Comparison of ENCODE assay signal across 15 cellular contexts in genomic region chr15:39406485-39406884, GRCh38.
A peak's percentile ranks its signal among the peaks of the same experiment; 100 is the strongest.
DNase-seq lines count a peak whose midpoint lies in the region; ATAC-seq and TF ChIP-seq lines count a peak whose summit lies in the region.
"Had no signal": no experiment of that assay in that cellular context is flagged by ENCODE, and none has a peak within 500 bp of the region (broad histone marks: within the 10 kb centered on the region; RNA-seq: fewer than 3 reads in every experiment).

No MANE protein-coding gene starts in this region.

- H2BK15ac ChIP-seq in IMR-90 (ENCODE audit: low read depth, low read length): peak overlapping the region; percentile 81; the same call in 2 of the 3 replicates

- intact Hi-C loops in IMR-90 (cut with micrococcal nuclease): no loop called here
- intact Hi-C loops in vagina (cut with DNase I): loop anchor here (10.0 kb wide), 1 partner anchor 72 kb away; no protein-coding TSS in a partner anchor

- no peak overlapping the region; the same call in 1 of the 2 replicates for H4K91ac ChIP-seq in IMR-90 (ENCODE audit: insufficient read depth, low read depth, low read length)

- BruUV-seq in IMR-90 (replicated peaks; lab: Mats Ljungman, UMichigan): no TSS peak

- DNase-seq in IMR-90 (no peak), HAP-1 (ENCODE audit: low spot score in 2 of 2) (no peak), vagina (ENCODE audit: extremely low spot score in 2 of 2) (no peak), DMS79 treated with DMSO at 0.1 percent for 48 hours (lab: John Stamatoyannopoulos, UW) (no peak), NAMALWA (ENCODE audit: low spot score) (no peak)
- DNase-seq: activated CD4-positive, alpha-beta T cell treated with anti-CD3 and anti-CD28 coated beads for 36 hours; DND-41; NCI-H2171 treated with DMSO at 0.1 percent for 48 hours; right lobe of liver; stimulated activated CD4-positive, alpha-beta T cell treated with anti-CD3 and anti-CD28 coated beads, Interleukin-4, amount 100 ng/mL, for 24 hours; stimulated activated naive CD8-positive, alpha-beta T cell treated with anti-CD3 and anti-CD28 coated beads, Interleukin-15, Interleukin-2, amounts not matched to agents 100 U/mL and 50 U/mL, for 24 hours; T-cell had no signal

- no peaks in the 10 kb centered on the region for H3K79me1 ChIP-seq in IMR-90 (ENCODE audit: low read depth in 1 of 2, low read length in 2 of 2)

- TF ChIP-seq POLR2A in GM18505 (IDR thresholded peaks at IDR 0.05; ENCODE audit: borderline replicate concordance, extremely low read depth, insufficient read depth, insufficient read length) (no peak), IMR-90 (IDR thresholded peaks at IDR 0.05; ENCODE audit: low read depth, low read length) (no peak), vagina (IDR thresholded peaks at IDR 0.05) (no peak)

- H4K5ac ChIP-seq in IMR-90 (ENCODE audit: low read depth, low read length): 0 out of 2 replicates have a peak overlapping the region, but pooled peaks have one; percentile 42

- peak overlapping the region in 1 of 2 experiments; percentile 54; a peak in 2 of 4 replicates for H4K8ac ChIP-seq in IMR-90 (ENCODE audit: low read depth in 2 of 2, low read length in 2 of 2)

- peak overlapping the region; percentile 86; the same call in 1 of the 2 replicates for H2AK5ac ChIP-seq in IMR-90 (ENCODE audit: low read depth, low read length)

- H3K4me2 ChIP-seq in IMR-90 (ENCODE audit: low read depth, low read length): no peak overlapping the region

- H4K20me1 ChIP-seq in IMR-90 (ENCODE audit: insufficient read depth, low read length): no peaks in the 10 kb centered on the region

- peaks cover 11% of the 10 kb centered on the region for H3K9me1 ChIP-seq in IMR-90 (ENCODE audit: insufficient read depth, low read length)

- peak overlapping the region; percentile 73; the same call in 1 of the 2 replicates for H3K4ac ChIP-seq in IMR-90 (ENCODE audit: low read depth, low read length)

- H3K9ac ChIP-seq in IMR-90 (ENCODE audit: low read depth, low read length): no peak overlapping the region

- H3K18ac ChIP-seq in IMR-90 (ENCODE audit: low read depth, low read length): peak overlapping the region; percentile 53

- no peak overlapping the region for H2AK9ac ChIP-seq in IMR-90 (replicated peaks; ENCODE audit: low read depth, low read length, poor library complexity)

- ATAC-seq in GM18505 (IDR thresholded peaks at IDR 0.05; ENCODE audit: unreplicated experiment) (peak; percentile 69), GM21381 (IDR thresholded peaks at IDR 0.05; ENCODE audit: unreplicated experiment) (peak; percentile 74), HG02938 (IDR thresholded peaks at IDR 0.05; ENCODE audit: unreplicated experiment) (peak; percentile 82), IMR-90 (ENCODE audit: low read depth) (no peak)
- ATAC-seq: activated CD4-positive, alpha-beta T cell treated with anti-CD3 and anti-CD28 coated beads for 36 hours; right lobe of liver; stimulated activated naive CD8-positive, alpha-beta T cell treated with anti-CD3 and anti-CD28 coated beads, Interleukin-15, Interleukin-2, amounts not matched to agents 100 U/mL and 50 U/mL, for 24 hours; T-cell had no signal

- H3K23ac ChIP-seq in IMR-90 (ENCODE audit: low read depth, low read length): peak overlapping the region; percentile 37; the same call in 1 of the 2 replicates

- no peaks in the 10 kb centered on the region for H3K36me3 ChIP-seq in IMR-90 (ENCODE audit: control insufficient read depth, insufficient read depth, low read length)
- H3K36me3 ChIP-seq in HAP-1 (replicated peaks): no peaks in the 10 kb centered on the region
- no peaks in the 10 kb centered on the region for H3K36me3 ChIP-seq in vagina
- H3K36me3 ChIP-seq: right lobe of liver had no signal

- CTCF ChIA-PET in IMR-90 (lab: Yijun Ruan, JAX): no interaction called here

- peak overlapping the region; percentile 71; the same call in 1 of the 2 replicates for H2BK120ac ChIP-seq in IMR-90 (ENCODE audit: low read depth, low read length)

- POLR2A ChIA-PET in IMR-90 (lab: Charles Lee; ENCODE audit: unreplicated experiment): no interaction called here

- H3K27ac ChIP-seq in IMR-90 (ENCODE audit: insufficient read depth, low read length) (no peak overlapping the region), vagina (no peak overlapping the region)
- H3K27ac ChIP-seq: right lobe of liver had no signal

- no peaks in the 10 kb centered on the region for H3K9me3 ChIP-seq in IMR-90 (ENCODE audit: control insufficient read depth, insufficient read depth, low read length)
- no peaks in the 10 kb centered on the region for H3K9me3 ChIP-seq in HAP-1
- no peaks in the 10 kb centered on the region for H3K9me3 ChIP-seq in vagina
- H3K9me3 ChIP-seq: right lobe of liver had no signal

- peak overlapping the region; percentile 81; the same call in 1 of the 2 replicates for H2BK20ac ChIP-seq in IMR-90 (ENCODE audit: low read depth, low read length)

- TF ChIP-seq CTCF in IMR-90 (conservative IDR thresholded peaks at IDR 0.05; ENCODE audit: low read depth, low read length): no peak
- TF ChIP-seq CTCF in vagina (IDR thresholded peaks at IDR 0.05): no peak

- no peak overlapping the region for H2BK5ac ChIP-seq in IMR-90 (ENCODE audit: low read depth, low read length, poor library complexity, severe bottlenecking)

- no peaks in the 10 kb centered on the region for H3K27me3 ChIP-seq in IMR-90 (ENCODE audit: control insufficient read depth, insufficient read depth, low read length)
- no peaks in the 10 kb centered on the region; the same call in 1 of the 2 replicates for H3K27me3 ChIP-seq in HAP-1 (ENCODE audit: low read depth)
- H3K27me3 ChIP-seq in vagina: no peaks in the 10 kb centered on the region
- H3K27me3 ChIP-seq: right lobe of liver had no signal

- no CpG with 5 or more reads among the region's 6 CpGs for WGBS in IMR-90 (ENCODE audit: extremely low coverage in 2 of 2, insufficient read length in 1 of 2), 2 experiments

- H3K4me3 ChIP-seq in IMR-90 (ENCODE audit: insufficient read depth, low read depth, low read length) (no peak overlapping the region), HAP-1 (no peak overlapping the region), vagina (no peak overlapping the region)
- H3K4me3 ChIP-seq: right lobe of liver had no signal

- H3K14ac ChIP-seq in IMR-90 (replicated peaks; ENCODE audit: low read depth, low read length): peak overlapping the region; percentile 63; the same call in 1 of the 2 replicates

- H3K56ac ChIP-seq in IMR-90 (ENCODE audit: extremely low read depth, insufficient read depth, low read length): no peak overlapping the region

- in situ Hi-C loops in IMR-90 (cut with MboI; ENCODE audit: low sequenced_read_pairs) (no loop called here), HAP-1 (cut with MboI; ENCODE audit: low sequenced_read_pairs) (no loop called here)

- dilution Hi-C loops in IMR-90 (cut with HindIII; ENCODE audit: low sequenced_read_pairs, unreplicated experiment): no loop called here

- H3K4me1 ChIP-seq in IMR-90 (ENCODE audit: control insufficient read depth, insufficient read depth, low read length) (peaks cover 11% of the 10 kb centered on the region), HAP-1 (no peaks in the 10 kb centered on the region), vagina (no peaks in the 10 kb centered on the region)
- H3K4me1 ChIP-seq: right lobe of liver had no signal

- TF ChIP-seq RAD21 in IMR-90 (IDR thresholded peaks at IDR 0.05; ENCODE audit: low read length): no peak

- no peak overlapping the region for H2AFZ ChIP-seq in IMR-90 (replicated peaks; ENCODE audit: low read length, poor library complexity)

TF ChIP-seq in IMR-90, 13 proteins besides CTCF, POLR2A, EP300 and RAD21:
- TF ChIP-seq MAFK (IDR thresholded peaks at IDR 0.05; ENCODE audit: low read depth, low read length) (no peak), SMC3 (IDR thresholded peaks at IDR 0.05; ENCODE audit: low read depth, low read length) (no peak), RFX5 (IDR thresholded peaks at IDR 0.05; ENCODE audit: low read depth, low read length) (no peak)
